1 cellular context compared by ENCODE assay signal in the genomic region with DNA sequence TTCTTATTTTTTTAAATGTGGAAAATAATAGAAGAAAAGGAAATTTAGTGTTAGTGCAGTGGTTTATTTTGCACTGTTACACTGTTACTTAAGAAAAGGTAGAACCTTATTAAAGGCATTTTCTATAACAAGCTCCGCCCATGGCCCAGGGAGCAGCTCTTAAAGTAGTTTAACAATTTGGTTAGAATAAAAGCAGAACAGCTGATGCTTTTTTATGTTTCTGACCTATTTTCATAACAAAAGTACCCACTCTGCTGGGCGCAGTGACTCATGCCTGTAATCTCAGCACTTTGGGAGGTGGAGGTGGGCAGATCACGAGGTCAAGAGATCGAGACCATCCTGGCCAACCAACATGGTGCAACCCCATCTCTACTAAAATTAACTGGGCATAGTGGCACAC.
TF ChIP-seq lines count a peak whose summit lies in the region.

No MANE protein-coding gene starts in this region.

TF ChIP-seq in H1, 55 proteins besides CTCF, POLR2A, EP300 and RAD21:
- TF ChIP-seq JUND (IDR thresholded peaks at IDR 0.05; ENCODE audit: low read length) (peak; percentile 85), CHD7 (IDR thresholded peaks at IDR 0.05; ENCODE audit: insufficient replicate concordance, low read length) (peak; percentile 30)
- TF ChIP-seq, protein P1, sequence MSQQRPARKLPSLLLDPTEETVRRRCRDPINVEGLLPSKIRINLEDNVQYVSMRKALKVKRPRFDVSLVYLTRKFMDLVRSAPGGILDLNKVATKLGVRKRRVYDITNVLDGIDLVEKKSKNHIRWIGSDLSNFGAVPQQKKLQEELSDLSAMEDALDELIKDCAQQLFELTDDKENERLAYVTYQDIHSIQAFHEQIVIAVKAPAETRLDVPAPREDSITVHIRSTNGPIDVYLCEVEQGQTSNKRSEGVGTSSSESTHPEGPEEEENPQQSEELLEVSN (IDR thresholded peaks at IDR 0.05): no peak
